1 cellular context compared by ENCODE assay signal in genomic region chr16:4474192-4474961, GRCh38.
A peak's percentile ranks its signal among the peaks of the same experiment; 100 is the strongest.
TF ChIP-seq lines count a peak whose summit lies in the region.

Gene NMRAL1, minus strand, starts transcription at chr16:4474625. Its CDS starts 493 bp downstream, at chr16:4474132.

TF ChIP-seq in HepG2, 621 proteins besides CTCF, POLR2A, EP300 and RAD21 (continued from another document and continues in another):
- no peak for TF ChIP-seq ZSCAN20 (CRISPR knock-in tag; IDR thresholded peaks at IDR 0.05; ENCODE audit: borderline replicate concordance)
- no peak for TF ChIP-seq FLYWCH1 (CRISPR knock-in tag; IDR thresholded peaks at IDR 0.05)
- no peak for TF ChIP-seq MEIS1 (CRISPR knock-in tag; IDR thresholded peaks at IDR 0.05; ENCODE audit: borderline replicate concordance)
- no peak for TF ChIP-seq SUZ12 (IDR thresholded peaks at IDR 0.05; ENCODE audit: low read depth, low read length)
- TF ChIP-seq ZNF232 (CRISPR knock-in tag; IDR thresholded peaks at IDR 0.05; ENCODE audit: borderline replicate concordance) = no peak
- TF ChIP-seq, protein P1, sequence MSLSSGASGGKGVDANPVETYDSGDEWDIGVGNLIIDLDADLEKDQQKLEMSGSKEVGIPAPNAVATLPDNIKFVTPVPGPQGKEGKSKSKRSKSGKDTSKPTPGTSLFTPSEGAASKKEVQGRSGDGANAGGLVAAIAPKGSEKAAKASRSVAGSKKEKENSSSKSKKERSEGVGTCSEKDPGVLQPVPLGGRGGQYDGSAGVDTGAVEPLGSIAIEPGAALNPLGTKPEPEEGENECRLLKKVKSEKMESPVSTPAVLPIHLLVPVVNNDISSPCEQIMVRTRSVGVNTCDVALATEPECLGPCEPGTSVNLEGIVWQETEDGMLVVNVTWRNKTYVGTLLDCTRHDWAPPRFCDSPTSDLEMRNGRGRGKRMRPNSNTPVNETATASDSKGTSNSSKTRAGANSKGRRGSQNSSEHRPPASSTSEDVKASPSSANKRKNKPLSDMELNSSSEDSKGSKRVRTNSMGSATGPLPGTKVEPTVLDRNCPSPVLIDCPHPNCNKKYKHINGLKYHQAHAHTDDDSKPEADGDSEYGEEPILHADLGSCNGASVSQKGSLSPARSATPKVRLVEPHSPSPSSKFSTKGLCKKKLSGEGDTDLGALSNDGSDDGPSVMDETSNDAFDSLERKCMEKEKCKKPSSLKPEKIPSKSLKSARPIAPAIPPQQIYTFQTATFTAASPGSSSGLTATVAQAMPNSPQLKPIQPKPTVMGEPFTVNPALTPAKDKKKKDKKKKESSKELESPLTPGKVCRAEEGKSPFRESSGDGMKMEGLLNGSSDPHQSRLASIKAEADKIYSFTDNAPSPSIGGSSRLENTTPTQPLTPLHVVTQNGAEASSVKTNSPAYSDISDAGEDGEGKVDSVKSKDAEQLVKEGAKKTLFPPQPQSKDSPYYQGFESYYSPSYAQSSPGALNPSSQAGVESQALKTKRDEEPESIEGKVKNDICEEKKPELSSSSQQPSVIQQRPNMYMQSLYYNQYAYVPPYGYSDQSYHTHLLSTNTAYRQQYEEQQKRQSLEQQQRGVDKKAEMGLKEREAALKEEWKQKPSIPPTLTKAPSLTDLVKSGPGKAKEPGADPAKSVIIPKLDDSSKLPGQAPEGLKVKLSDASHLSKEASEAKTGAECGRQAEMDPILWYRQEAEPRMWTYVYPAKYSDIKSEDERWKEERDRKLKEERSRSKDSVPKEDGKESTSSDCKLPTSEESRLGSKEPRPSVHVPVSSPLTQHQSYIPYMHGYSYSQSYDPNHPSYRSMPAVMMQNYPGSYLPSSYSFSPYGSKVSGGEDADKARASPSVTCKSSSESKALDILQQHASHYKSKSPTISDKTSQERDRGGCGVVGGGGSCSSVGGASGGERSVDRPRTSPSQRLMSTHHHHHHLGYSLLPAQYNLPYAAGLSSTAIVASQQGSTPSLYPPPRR (CRISPR knock-in tag; IDR thresholded peaks at IDR 0.05; ENCODE audit: borderline replicate concordance) = no peak
- TF ChIP-seq ZNF766 (CRISPR knock-in tag; IDR thresholded peaks at IDR 0.05; ENCODE audit: borderline replicate concordance) = no peak
- TF ChIP-seq, protein P2, sequence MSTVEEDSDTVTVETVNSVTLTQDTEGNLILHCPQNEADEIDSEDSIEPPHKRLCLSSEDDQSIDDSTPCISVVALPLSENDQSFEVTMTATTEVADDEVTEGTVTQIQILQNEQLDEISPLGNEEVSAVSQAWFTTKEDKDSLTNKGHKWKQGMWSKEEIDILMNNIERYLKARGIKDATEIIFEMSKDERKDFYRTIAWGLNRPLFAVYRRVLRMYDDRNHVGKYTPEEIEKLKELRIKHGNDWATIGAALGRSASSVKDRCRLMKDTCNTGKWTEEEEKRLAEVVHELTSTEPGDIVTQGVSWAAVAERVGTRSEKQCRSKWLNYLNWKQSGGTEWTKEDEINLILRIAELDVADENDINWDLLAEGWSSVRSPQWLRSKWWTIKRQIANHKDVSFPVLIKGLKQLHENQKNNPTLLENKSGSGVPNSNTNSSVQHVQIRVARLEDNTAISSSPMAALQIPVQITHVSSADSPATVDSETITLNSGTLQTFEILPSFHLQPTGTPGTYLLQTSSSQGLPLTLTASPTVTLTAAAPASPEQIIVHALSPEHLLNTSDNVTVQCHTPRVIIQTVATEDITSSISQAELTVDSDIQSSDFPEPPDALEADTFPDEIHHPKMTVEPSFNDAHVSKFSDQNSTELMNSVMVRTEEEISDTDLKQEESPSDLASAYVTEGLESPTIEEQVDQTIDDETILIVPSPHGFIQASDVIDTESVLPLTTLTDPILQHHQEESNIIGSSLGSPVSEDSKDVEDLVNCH (CRISPR knock-in tag; IDR thresholded peaks at IDR 0.05) = no peak
- TF ChIP-seq, protein P3, sequence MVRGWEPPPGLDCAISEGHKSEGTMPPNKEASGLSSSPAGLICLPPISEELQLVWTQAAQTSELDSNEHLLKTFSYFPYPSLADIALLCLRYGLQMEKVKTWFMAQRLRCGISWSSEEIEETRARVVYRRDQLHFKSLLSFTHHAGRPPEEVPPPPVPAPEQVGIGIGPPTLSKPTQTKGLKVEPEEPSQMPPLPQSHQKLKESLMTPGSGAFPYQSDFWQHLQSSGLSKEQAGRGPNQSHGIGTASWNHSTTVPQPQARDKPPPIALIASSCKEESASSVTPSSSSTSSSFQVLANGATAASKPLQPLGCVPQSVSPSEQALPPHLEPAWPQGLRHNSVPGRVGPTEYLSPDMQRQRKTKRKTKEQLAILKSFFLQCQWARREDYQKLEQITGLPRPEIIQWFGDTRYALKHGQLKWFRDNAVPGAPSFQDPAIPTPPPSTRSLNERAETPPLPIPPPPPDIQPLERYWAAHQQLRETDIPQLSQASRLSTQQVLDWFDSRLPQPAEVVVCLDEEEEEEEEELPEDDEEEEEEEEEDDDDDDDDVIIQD (CRISPR knock-in tag; IDR thresholded peaks at IDR 0.05; ENCODE audit: low read depth) = no peak
- TF ChIP-seq MED8 (CRISPR knock-in tag; IDR thresholded peaks at IDR 0.05; ENCODE audit: insufficient replicate concordance) = no peak
- no peak for TF ChIP-seq ZNF383 (CRISPR knock-in tag; IDR thresholded peaks at IDR 0.05; ENCODE audit: borderline replicate concordance)
- no peak for TF ChIP-seq TSC22D2 (CRISPR knock-in tag; IDR thresholded peaks at IDR 0.05; ENCODE audit: borderline replicate concordance)
- no peak for TF ChIP-seq FOSL1 (CRISPR knock-in tag; IDR thresholded peaks at IDR 0.05; ENCODE audit: borderline replicate concordance)
- TF ChIP-seq JUNB (CRISPR knock-in tag; IDR thresholded peaks at IDR 0.05; ENCODE audit: borderline replicate concordance) = no peak
- TF ChIP-seq ZSCAN29 (CRISPR knock-in tag; conservative IDR thresholded peaks at IDR 0.05) = no peak
- TF ChIP-seq ZNF841 (CRISPR knock-in tag; IDR thresholded peaks at IDR 0.05; ENCODE audit: borderline replicate concordance) = no peak
- TF ChIP-seq GTF3A (CRISPR knock-in tag; conservative IDR thresholded peaks at IDR 0.05) = no peak
- TF ChIP-seq ZNF260 (CRISPR knock-in tag; IDR thresholded peaks at IDR 0.05; ENCODE audit: borderline replicate concordance, low read depth) = no peak
- TF ChIP-seq RXRB (CRISPR knock-in tag; IDR thresholded peaks at IDR 0.05; ENCODE audit: borderline replicate concordance) = peak; percentile 52; the same call in 1 of the 2 replicates
- no peak for TF ChIP-seq ZNF431 (CRISPR knock-in tag; IDR thresholded peaks at IDR 0.05; ENCODE audit: borderline replicate concordance, low read depth)
- TF ChIP-seq DNMT1 (CRISPR knock-in tag; IDR thresholded peaks at IDR 0.05) = 0 out of 2 replicates have a peak, but pooled peaks have one; percentile 46
- TF ChIP-seq RFXANK (CRISPR knock-in tag; IDR thresholded peaks at IDR 0.05) = no peak
- peak in 1 of 2 experiments; percentile 71; a peak in 1 of 4 replicates for TF ChIP-seq KLF16 (CRISPR knock-in tag; IDR thresholded peaks at IDR 0.05)
- no peak for TF ChIP-seq ZFP62 (CRISPR knock-in tag; IDR thresholded peaks at IDR 0.05)
- TF ChIP-seq PCBP2 (optimal IDR thresholded peaks at IDR 0.05; ENCODE audit: low read depth, low read length, poor library complexity, severe bottlenecking) = no peak
- TF ChIP-seq, protein P4, sequence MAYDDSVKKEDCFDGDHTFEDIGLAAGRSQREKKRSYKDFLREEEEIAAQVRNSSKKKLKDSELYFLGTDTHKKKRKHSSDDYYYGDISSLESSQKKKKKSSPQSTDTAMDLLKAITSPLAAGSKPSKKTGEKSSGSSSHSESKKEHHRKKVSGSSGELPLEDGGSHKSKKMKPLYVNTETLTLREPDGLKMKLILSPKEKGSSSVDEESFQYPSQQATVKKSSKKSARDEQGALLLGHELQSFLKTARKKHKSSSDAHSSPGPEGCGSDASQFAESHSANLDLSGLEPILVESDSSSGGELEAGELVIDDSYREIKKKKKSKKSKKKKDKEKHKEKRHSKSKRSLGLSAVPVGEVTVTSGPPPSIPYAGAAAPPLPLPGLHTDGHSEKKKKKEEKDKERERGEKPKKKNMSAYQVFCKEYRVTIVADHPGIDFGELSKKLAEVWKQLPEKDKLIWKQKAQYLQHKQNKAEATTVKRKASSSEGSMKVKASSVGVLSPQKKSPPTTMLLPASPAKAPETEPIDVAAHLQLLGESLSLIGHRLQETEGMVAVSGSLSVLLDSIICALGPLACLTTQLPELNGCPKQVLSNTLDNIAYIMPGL (CRISPR knock-in tag; IDR thresholded peaks at IDR 0.05; ENCODE audit: borderline replicate concordance in 1 of 2, low read depth in 1 of 2) = peak; percentile 29 to 70; a peak in 3 of 4 replicates
- no peak for TF ChIP-seq ZBTB49 (CRISPR knock-in tag; IDR thresholded peaks at IDR 0.05; ENCODE audit: borderline replicate concordance)
- no peak for TF ChIP-seq ZFAT (CRISPR knock-in tag; conservative IDR thresholded peaks at IDR 0.05)
- TF ChIP-seq ATAD3A (CRISPR knock-in tag; IDR thresholded peaks at IDR 0.05) = no peak
- no peak for TF ChIP-seq ZNF317 (CRISPR knock-in tag; IDR thresholded peaks at IDR 0.05)
- TF ChIP-seq ZNF33A (CRISPR knock-in tag; IDR thresholded peaks at IDR 0.05; ENCODE audit: borderline replicate concordance) = no peak
- peak; percentile 36 for TF ChIP-seq YY1 (IDR thresholded peaks at IDR 0.05; ENCODE audit: insufficient read depth, insufficient replicate concordance, low read depth, low read length)
- TF ChIP-seq ATRX (CRISPR knock-in tag; IDR thresholded peaks at IDR 0.05; ENCODE audit: borderline replicate concordance) = no peak
- no peak for TF ChIP-seq HBP1 (CRISPR knock-in tag; IDR thresholded peaks at IDR 0.05; ENCODE audit: low read depth)
- no peak for TF ChIP-seq E2F5 (CRISPR knock-in tag; conservative IDR thresholded peaks at IDR 0.05)
- no peak for TF ChIP-seq ZKSCAN8 (CRISPR knock-in tag; IDR thresholded peaks at IDR 0.05; ENCODE audit: borderline replicate concordance)
- no peak for TF ChIP-seq EED (CRISPR knock-in tag; IDR thresholded peaks at IDR 0.05)
- no peak; the same call in 1 of the 2 replicates for TF ChIP-seq RARA (CRISPR knock-in tag; IDR thresholded peaks at IDR 0.05)
- TF ChIP-seq ZBTB10 (CRISPR knock-in tag; IDR thresholded peaks at IDR 0.05; ENCODE audit: borderline replicate concordance) = no peak
- peak; percentile 66; the same call in 1 of the 2 replicates for TF ChIP-seq ZNF552 (CRISPR knock-in tag; IDR thresholded peaks at IDR 0.05; ENCODE audit: borderline replicate concordance)
- TF ChIP-seq MXD4 (CRISPR knock-in tag; IDR thresholded peaks at IDR 0.05) = peak; percentile 63; the same call in 1 of the 2 replicates
- TF ChIP-seq ESRRA (CRISPR knock-in tag; IDR thresholded peaks at IDR 0.05; ENCODE audit: low read depth) = no peak
- no peak for TF ChIP-seq HNRNPUL1 (IDR thresholded peaks at IDR 0.05; ENCODE audit: low read depth, low read length)
- TF ChIP-seq, protein P5, sequence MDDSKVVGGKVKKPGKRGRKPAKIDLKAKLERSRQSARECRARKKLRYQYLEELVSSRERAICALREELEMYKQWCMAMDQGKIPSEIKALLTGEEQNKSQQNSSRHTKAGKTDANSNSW (CRISPR knock-in tag; IDR thresholded peaks at IDR 0.05; ENCODE audit: borderline replicate concordance) = no peak
- no peak for TF ChIP-seq ZNF143 (CRISPR knock-in tag; IDR thresholded peaks at IDR 0.05)
- no peak for TF ChIP-seq ATF7 (IDR thresholded peaks at IDR 0.05)
- TF ChIP-seq ATF7 (CRISPR knock-in tag; IDR thresholded peaks at IDR 0.05) = no peak
- TF ChIP-seq TRIM24 (CRISPR knock-in tag; IDR thresholded peaks at IDR 0.05) = no peak
- peak; percentile 94 for TF ChIP-seq CHD2 (IDR thresholded peaks at IDR 0.05; ENCODE audit: low read depth, low read length)
